ENCODE assay signal across 36 cellular contexts in genomic region chr5:26740182-26740581, GRCh38.
"Had no signal": no experiment of that assay in that cellular context is flagged by ENCODE, and none has a peak within 500 bp of the region (broad histone marks: within the 10 kb centered on the region; RNA-seq: fewer than 3 reads in every experiment).

No MANE protein-coding gene starts in this region.

- H3K4me3 ChIP-seq: MG63 had no signal

- DNase-seq: Kasumi-1, MG63, MM.1S, MV-4-11, NCI-H1048, NCI-H1092, NCI-H1092 treated with DMSO at 0.1 percent for 48 hours, NCI-H1105, NCI-H1105 treated with DMSO at 0.1 percent for 48 hours, NCI-H1417, NCI-H1417 treated with DMSO at 0.1 percent for 48 hours, NCI-H1436, NCI-H1436 treated with DMSO at 0.1 percent for 48 hours, NCI-H146, NCI-H1694, NCI-H1694 treated with DMSO at 0.1 percent for 48 hours, NCI-H187, NCI-H187 treated with DMSO at 0.1 percent for 48 hours, NCI-H1930, NCI-H2029, NCI-H2029 treated with DMSO at 0.1 percent for 48 hours, NCI-H2081, NCI-H2081 treated with DMSO at 0.1 percent for 48 hours, NCI-H2107, NCI-H2171, NCI-H2171 treated with DMSO at 0.1 percent for 48 hours, NCI-H2227 treated with DMSO at 0.1 percent for 48 hours, NCI-H226, NCI-H345, NCI-H446, NCI-H446 treated with DMSO at 0.1 percent for 48 hours, NCI-H510A, NCI-H510A treated with DMSO at 0.1 percent for 48 hours, NCI-H524, NCI-H524 treated with DMSO at 0.1 percent for 48 hours, NCI-H526 had no signal

- H3K36me3 ChIP-seq: MG63 had no signal

- H3K27me3 ChIP-seq: MG63 had no signal

- H3K9me3 ChIP-seq: MG63 had no signal
